8 cellular contexts compared by ENCODE assay signal in the genomic region with DNA sequence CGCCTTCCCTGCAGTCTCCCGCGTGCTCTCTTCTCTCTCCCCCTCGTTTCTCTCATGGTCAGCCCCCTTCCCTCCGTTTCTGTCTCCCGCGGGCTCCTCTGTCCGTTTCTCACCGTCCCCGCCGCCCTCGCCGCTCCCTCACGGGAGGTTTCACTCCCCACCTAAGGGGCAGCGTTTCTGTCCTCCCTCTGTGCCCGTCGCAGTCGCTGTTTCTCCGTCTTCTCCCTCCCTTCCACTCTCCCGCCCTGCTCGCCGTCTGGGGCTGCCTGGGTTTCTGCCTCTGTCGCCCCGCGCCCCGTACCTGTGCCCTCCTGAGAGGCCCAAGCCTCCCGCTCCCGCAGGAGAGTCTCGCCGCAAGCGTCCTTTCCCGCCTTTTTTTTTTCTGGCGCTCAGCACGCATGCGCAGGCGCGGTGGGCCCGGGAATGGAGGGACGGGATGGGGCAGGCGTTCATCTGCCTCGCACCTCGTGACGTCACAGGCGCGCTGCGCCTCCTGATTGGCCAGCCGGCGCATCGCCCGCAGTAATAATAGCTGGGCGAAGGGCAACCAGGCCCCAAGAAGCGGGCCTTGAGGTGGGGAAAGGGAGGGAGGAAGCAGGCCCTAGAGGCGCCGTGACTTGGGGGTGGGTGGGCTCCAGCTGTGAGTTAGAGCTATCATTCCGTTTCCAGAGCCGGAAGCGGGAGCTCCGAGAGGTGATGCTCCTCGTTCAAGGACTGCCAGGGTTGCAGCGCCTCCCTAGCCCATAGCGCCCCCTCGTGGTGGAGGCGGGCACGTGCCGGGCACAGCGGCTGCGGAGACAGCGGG. TPM values are rescaled to one million over a fixed set of nuclear protein-coding genes. Genes with fewer than 3 reads are reported as not detected.
DNase-seq lines count a peak whose midpoint lies in the region; ATAC-seq and TF ChIP-seq lines count a peak whose summit lies in the region.

No MANE protein-coding gene starts in this region.

- peak overlapping the region; percentile 40 to 74 for H3K27ac Mint-ChIP-seq in natural killer cell treated with Interleukin-12 subunit alpha and Interleukin-12 subunit beta and Interleukin-15 and Interleukin-18, amount 100 ng/mL, for 72 hours

- peak overlapping the region; percentile 53 for H3K4me2 ChIP-seq in KMS-11

- H3K36me3 ChIP-seq in KMS-11 (ENCODE audit: insufficient read depth) = no peaks in the 10 kb centered on the region
- H3K36me3 ChIP-seq in Peyer's patch = no peaks in the 10 kb centered on the region

- H3K27ac ChIP-seq in KMS-11 (no peak overlapping the region), Peyer's patch (peak overlapping the region; percentile 70 to 90 (median 76))

- peak overlapping the region; percentile 77 for H2AFZ ChIP-seq in KMS-11 (ENCODE audit: low read depth)

- H3K4me1 ChIP-seq in KMS-11 (ENCODE audit: low read depth, poor library complexity, severe bottlenecking) = peaks cover 5% of the 10 kb centered on the region
- peaks cover 0 to 4% (median 2%) of the 10 kb centered on the region in 4 donors for H3K4me1 ChIP-seq in Peyer's patch

- no peak overlapping the region for H3K9ac ChIP-seq in KMS-11

- H3K9me3 ChIP-seq in Peyer's patch = no peaks in the 10 kb centered on the region

- H3K79me2 ChIP-seq in KMS-11 (ENCODE audit: insufficient read depth, low read depth) = no peaks in the 10 kb centered on the region

- DNase-seq in DMS79 treated with DMSO at 0.1 percent for 48 hours (lab: John Stamatoyannopoulos, UW) (peak; percentile 58), Peyer's patch (peak; percentile 94 to 97 (median 95)), activated T-helper 1 cell treated with Interleukin-2 at 50 U/mL for 16 hours (ENCODE audit: low read depth) (peak; percentile 86), fibroblast of mammary gland (ENCODE audit: low read depth) (peak; percentile 88)
- peak; percentile 93 for DNase-seq in natural killer cell treated with Interleukin-12 subunit alpha and Interleukin-12 subunit beta and Interleukin-15 and Interleukin-18, amount 100 ng/mL, for 72 hours (ENCODE audit: low spot score)
- peak; percentile 83 to 99 (median 90) for DNase-seq in stimulated activated naive CD4-positive, alpha-beta T cell (lab: John Stamatoyannopoulos, UW)

- H3K27me3 ChIP-seq in KMS-11 (ENCODE audit: insufficient read depth, low read depth) = peaks cover 83% of the 10 kb centered on the region
- H3K27me3 ChIP-seq in Peyer's patch = no peaks in the 10 kb centered on the region

- H3K4me1 Mint-ChIP-seq in natural killer cell treated with Interleukin-12 subunit alpha and Interleukin-12 subunit beta and Interleukin-15 and Interleukin-18, amount 100 ng/mL, for 72 hours (ENCODE audit: low read depth in 2 of 2) = peaks cover 21 to 29% of the 10 kb centered on the region in 2 donors

- no peak for TF ChIP-seq POLR2A in Peyer's patch (IDR thresholded peaks at IDR 0.05)

- H3K9me3 Mint-ChIP-seq in natural killer cell treated with Interleukin-12 subunit alpha and Interleukin-12 subunit beta and Interleukin-15 and Interleukin-18, amount 100 ng/mL, for 72 hours = no peaks in the 10 kb centered on the region

- H3K4me3 Mint-ChIP-seq in natural killer cell treated with Interleukin-12 subunit alpha and Interleukin-12 subunit beta and Interleukin-15 and Interleukin-18, amount 100 ng/mL, for 72 hours = peak overlapping the region; percentile 82

- H3K4me3 ChIP-seq in KMS-11 (IDR thresholded peaks at IDR 0.05; ENCODE audit: insufficient read depth, low read depth, low read length) (no peak overlapping the region), Peyer's patch (peak overlapping the region; percentile 49 to 57 (median 54)), fibroblast of mammary gland (ENCODE audit: control insufficient read depth, low read depth, low read length) (peak overlapping the region; percentile 40)

- peaks cover 4% of the 10 kb centered on the region for H3K36me3 Mint-ChIP-seq in natural killer cell treated with Interleukin-12 subunit alpha and Interleukin-12 subunit beta and Interleukin-15 and Interleukin-18, amount 100 ng/mL, for 72 hours

- peak; percentile 82 for ATAC-seq in GM21737 (IDR thresholded peaks at IDR 0.05; ENCODE audit: unreplicated experiment)
- peak; percentile 95 to 97 for ATAC-seq in natural killer cell treated with Interleukin-12 subunit alpha and Interleukin-12 subunit beta and Interleukin-15 and Interleukin-18, amount 100 ng/mL, for 72 hours

- peak; percentile 95 for TF ChIP-seq CTCF in KMS-11 (conservative IDR thresholded peaks at IDR 0.05; ENCODE audit: low read depth, low read length)
- peak; percentile 94 to 99 (median 97) for TF ChIP-seq CTCF in Peyer's patch (IDR thresholded peaks at IDR 0.05)
- peak; percentile 73 for TF ChIP-seq CTCF in fibroblast of mammary gland (conservative IDR thresholded peaks at IDR 0.05; ENCODE audit: control insufficient read depth, insufficient read depth, low read depth, low read length)

- H4K20me1 ChIP-seq in KMS-11 (ENCODE audit: insufficient read depth) = no peaks in the 10 kb centered on the region

- peaks cover 0 to 7% of the 10 kb centered on the region in 2 donors for H3K27me3 Mint-ChIP-seq in natural killer cell treated with Interleukin-12 subunit alpha and Interleukin-12 subunit beta and Interleukin-15 and Interleukin-18, amount 100 ng/mL, for 72 hours

RNA-seq across cellular contexts. Expression of gene SSC5D, which starts 15.4 kb away (rescaled TPM):
- total RNA-seq in Peyer's patch = 10 to 100 TPM in 1 of 4 donors, 1 to 10 TPM in 3; 2.8 to 10.3 (median 5.0) TPM
- under 1 TPM in 1 of 2 donors, not detected in 1; 0.50 TPM for total RNA-seq in natural killer cell treated with Interleukin-12 subunit alpha and Interleukin-12 subunit beta and Interleukin-15 and Interleukin-18, amount 100 ng/mL, for 72 hours

RNA-seq across cellular contexts. Expression of gene NAT14, which starts 18.7 kb away (rescaled TPM):
- total RNA-seq in Peyer's patch = 1 to 10 TPM; 1.4 to 7.4 (median 3.0) TPM
- 10 to 100 TPM in 1 of 2 donors, 1 to 10 TPM in 1; 6.1 to 14.0 TPM for total RNA-seq in natural killer cell treated with Interleukin-12 subunit alpha and Interleukin-12 subunit beta and Interleukin-15 and Interleukin-18, amount 100 ng/mL, for 72 hours

RNA-seq across cellular contexts. Expression of gene ZNF628, which starts 27.2 kb away (rescaled TPM):
- 10 to 100 TPM; 10.1 to 47.0 (median 15.5) TPM for total RNA-seq in Peyer's patch
- total RNA-seq in natural killer cell treated with Interleukin-12 subunit alpha and Interleukin-12 subunit beta and Interleukin-15 and Interleukin-18, amount 100 ng/mL, for 72 hours = 10 to 100 TPM in 1 of 2 donors, 1 to 10 TPM in 1; 8.0 to 12.3 TPM

RNA-seq across cellular contexts. Expression of gene SBK2, which starts 33.3 kb away (rescaled TPM):
- not detected for total RNA-seq in Peyer's patch
- total RNA-seq in natural killer cell treated with Interleukin-12 subunit alpha and Interleukin-12 subunit beta and Interleukin-15 and Interleukin-18, amount 100 ng/mL, for 72 hours = not detected

RNA-seq across cellular contexts. Expression of gene C19orf85, which starts 39.1 kb away (rescaled TPM):
- total RNA-seq in Peyer's patch = not detected
- total RNA-seq in natural killer cell treated with Interleukin-12 subunit alpha and Interleukin-12 subunit beta and Interleukin-15 and Interleukin-18, amount 100 ng/mL, for 72 hours = not detected
